ENCODE assay signal across 1 cellular context in the genomic region with DNA sequence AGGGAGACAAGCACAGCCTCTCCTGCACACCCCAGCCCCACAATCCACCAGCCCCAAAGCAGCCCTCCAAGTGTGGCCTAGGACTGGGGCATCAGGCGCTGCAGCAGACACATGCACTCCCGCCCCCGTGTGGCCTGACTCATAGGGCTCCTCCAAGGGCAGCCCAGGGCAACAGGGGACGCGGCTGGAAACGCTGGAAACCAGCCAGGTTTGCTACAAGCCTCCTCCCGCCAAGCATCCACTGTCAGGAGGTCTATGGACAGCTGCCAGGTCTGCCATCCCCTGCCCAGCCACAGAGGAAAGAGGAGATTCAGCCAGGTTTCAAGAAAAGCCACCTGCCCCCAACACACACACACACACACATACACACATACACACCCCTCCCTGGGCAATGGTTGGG.
TF ChIP-seq lines count a peak whose summit lies in the region.

No MANE protein-coding gene starts in this region.

TF ChIP-seq in HepG2, 621 proteins besides CTCF, POLR2A, EP300 and RAD21 (continued from another document and continues in another):
- TF ChIP-seq, protein P1, sequence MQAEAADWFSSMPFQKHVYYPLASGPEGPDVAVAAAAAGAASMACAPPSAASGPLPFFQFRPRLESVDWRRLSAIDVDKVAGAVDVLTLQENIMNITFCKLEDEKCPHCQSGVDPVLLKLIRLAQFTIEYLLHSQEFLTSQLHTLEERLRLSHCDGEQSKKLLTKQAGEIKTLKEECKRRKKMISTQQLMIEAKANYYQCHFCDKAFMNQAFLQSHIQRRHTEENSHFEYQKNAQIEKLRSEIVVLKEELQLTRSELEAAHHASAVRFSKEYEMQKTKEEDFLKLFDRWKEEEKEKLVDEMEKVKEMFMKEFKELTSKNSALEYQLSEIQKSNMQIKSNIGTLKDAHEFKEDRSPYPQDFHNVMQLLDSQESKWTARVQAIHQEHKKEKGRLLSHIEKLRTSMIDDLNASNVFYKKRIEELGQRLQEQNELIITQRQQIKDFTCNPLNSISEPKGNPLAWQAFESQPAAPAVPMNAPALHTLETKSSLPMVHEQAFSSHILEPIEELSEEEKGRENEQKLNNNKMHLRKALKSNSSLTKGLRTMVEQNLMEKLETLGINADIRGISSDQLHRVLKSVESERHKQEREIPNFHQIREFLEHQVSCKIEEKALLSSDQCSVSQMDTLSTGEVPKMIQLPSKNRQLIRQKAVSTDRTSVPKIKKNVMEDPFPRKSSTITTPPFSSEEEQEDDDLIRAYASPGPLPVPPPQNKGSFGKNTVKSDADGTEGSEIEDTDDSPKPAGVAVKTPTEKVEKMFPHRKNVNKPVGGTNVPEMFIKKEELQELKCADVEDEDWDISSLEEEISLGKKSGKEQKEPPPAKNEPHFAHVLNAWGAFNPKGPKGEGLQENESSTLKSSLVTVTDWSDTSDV (CRISPR knock-in tag; IDR thresholded peaks at IDR 0.05): no peak
- TF ChIP-seq, protein P2, sequence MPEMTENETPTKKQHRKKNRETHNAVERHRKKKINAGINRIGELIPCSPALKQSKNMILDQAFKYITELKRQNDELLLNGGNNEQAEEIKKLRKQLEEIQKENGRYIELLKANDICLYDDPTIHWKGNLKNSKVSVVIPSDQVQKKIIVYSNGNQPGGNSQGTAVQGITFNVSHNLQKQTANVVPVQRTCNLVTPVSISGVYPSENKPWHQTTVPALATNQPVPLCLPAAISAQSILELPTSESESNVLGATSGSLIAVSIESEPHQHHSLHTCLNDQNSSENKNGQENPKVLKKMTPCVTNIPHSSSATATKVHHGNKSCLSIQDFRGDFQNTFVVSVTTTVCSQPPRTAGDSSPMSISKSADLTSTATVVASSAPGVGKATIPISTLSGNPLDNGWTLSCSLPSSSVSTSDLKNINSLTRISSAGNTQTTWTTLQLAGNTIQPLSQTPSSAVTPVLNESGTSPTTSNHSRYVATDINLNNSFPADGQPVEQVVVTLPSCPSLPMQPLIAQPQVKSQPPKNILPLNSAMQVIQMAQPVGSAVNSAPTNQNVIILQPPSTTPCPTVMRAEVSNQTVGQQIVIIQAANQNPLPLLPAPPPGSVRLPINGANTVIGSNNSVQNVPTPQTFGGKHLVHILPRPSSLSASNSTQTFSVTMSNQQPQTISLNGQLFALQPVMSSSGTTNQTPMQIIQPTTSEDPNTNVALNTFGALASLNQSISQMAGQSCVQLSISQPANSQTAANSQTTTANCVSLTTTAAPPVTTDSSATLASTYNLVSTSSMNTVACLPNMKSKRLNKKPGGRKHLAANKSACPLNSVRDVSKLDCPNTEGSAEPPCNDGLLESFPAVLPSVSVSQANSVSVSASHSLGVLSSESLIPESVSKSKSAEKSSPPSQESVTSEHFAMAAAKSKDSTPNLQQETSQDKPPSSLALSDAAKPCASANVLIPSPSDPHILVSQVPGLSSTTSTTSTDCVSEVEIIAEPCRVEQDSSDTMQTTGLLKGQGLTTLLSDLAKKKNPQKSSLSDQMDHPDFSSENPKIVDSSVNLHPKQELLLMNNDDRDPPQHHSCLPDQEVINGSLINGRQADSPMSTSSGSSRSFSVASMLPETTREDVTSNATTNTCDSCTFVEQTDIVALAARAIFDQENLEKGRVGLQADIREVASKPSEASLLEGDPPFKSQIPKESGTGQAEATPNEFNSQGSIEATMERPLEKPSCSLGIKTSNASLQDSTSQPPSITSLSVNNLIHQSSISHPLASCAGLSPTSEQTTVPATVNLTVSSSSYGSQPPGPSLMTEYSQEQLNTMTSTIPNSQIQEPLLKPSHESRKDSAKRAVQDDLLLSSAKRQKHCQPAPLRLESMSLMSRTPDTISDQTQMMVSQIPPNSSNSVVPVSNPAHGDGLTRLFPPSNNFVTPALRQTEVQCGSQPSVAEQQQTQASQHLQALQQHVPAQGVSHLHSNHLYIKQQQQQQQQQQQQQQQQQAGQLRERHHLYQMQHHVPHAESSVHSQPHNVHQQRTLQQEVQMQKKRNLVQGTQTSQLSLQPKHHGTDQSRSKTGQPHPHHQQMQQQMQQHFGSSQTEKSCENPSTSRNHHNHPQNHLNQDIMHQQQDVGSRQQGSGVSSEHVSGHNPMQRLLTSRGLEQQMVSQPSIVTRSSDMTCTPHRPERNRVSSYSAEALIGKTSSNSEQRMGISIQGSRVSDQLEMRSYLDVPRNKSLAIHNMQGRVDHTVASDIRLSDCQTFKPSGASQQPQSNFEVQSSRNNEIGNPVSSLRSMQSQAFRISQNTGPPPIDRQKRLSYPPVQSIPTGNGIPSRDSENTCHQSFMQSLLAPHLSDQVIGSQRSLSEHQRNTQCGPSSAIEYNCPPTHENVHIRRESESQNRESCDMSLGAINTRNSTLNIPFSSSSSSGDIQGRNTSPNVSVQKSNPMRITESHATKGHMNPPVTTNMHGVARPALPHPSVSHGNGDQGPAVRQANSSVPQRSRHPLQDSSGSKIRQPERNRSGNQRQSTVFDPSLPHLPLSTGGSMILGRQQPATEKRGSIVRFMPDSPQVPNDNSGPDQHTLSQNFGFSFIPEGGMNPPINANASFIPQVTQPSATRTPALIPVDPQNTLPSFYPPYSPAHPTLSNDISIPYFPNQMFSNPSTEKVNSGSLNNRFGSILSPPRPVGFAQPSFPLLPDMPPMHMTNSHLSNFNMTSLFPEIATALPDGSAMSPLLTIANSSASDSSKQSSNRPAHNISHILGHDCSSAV (CRISPR knock-in tag; IDR thresholded peaks at IDR 0.05; ENCODE audit: borderline replicate concordance): no peak
- TF ChIP-seq ZNF224 (CRISPR knock-in tag; IDR thresholded peaks at IDR 0.05) (no peak), HHEX (CRISPR knock-in tag; IDR thresholded peaks at IDR 0.05) (no peak), ZNF83 (CRISPR knock-in tag; IDR thresholded peaks at IDR 0.05; ENCODE audit: borderline replicate concordance) (peak; percentile 69; the same call in 1 of the 2 replicates), ZNF333 (CRISPR knock-in tag; IDR thresholded peaks at IDR 0.05; ENCODE audit: borderline replicate concordance) (no peak), ZFP41 (CRISPR knock-in tag; IDR thresholded peaks at IDR 0.05; ENCODE audit: borderline replicate concordance) (no peak), ZNF660 (CRISPR knock-in tag; IDR thresholded peaks at IDR 0.05; ENCODE audit: borderline replicate concordance, low read depth) (no peak), ZNF383 (CRISPR knock-in tag; IDR thresholded peaks at IDR 0.05; ENCODE audit: borderline replicate concordance) (no peak), CC2D1A (CRISPR knock-in tag; IDR thresholded peaks at IDR 0.05) (no peak), FOXC1 (CRISPR knock-in tag; IDR thresholded peaks at IDR 0.05; ENCODE audit: borderline replicate concordance) (no peak), EHMT2 (IDR thresholded peaks at IDR 0.05; ENCODE audit: borderline replicate concordance, low read depth, low read length) (no peak), SMAD1 (CRISPR knock-in tag; IDR thresholded peaks at IDR 0.05; ENCODE audit: borderline replicate concordance, low read depth) (no peak), ZNF335 (CRISPR knock-in tag; IDR thresholded peaks at IDR 0.05) (no peak), ZNF850 (CRISPR knock-in tag; conservative IDR thresholded peaks at IDR 0.05) (no peak), ZNF441 (CRISPR knock-in tag; IDR thresholded peaks at IDR 0.05; ENCODE audit: borderline replicate concordance) (no peak), ZNF550 (CRISPR knock-in tag; IDR thresholded peaks at IDR 0.05; ENCODE audit: borderline replicate concordance) (no peak), ZNF720 (CRISPR knock-in tag; IDR thresholded peaks at IDR 0.05) (no peak), MTF1 (CRISPR knock-in tag; IDR thresholded peaks at IDR 0.05) (no peak), MIER2 (CRISPR knock-in tag; IDR thresholded peaks at IDR 0.05) (no peak), U2AF1 (optimal IDR thresholded peaks at IDR 0.05; ENCODE audit: low read depth, low read length) (no peak), MEIS2 (CRISPR knock-in tag; IDR thresholded peaks at IDR 0.05) (no peak), KDM6A (CRISPR knock-in tag; IDR thresholded peaks at IDR 0.05; ENCODE audit: low read depth) (no peak), ZNF557 (CRISPR knock-in tag; IDR thresholded peaks at IDR 0.05) (no peak), SRSF1 (optimal IDR thresholded peaks at IDR 0.05; ENCODE audit: low read depth, low read length) (no peak), MAF1 (CRISPR knock-in tag; IDR thresholded peaks at IDR 0.05; ENCODE audit: borderline replicate concordance) (no peak), NFYC (CRISPR knock-in tag; IDR thresholded peaks at IDR 0.05) (no peak), HOXA9 (CRISPR knock-in tag; IDR thresholded peaks at IDR 0.05; ENCODE audit: borderline replicate concordance) (no peak), ELF3 (CRISPR knock-in tag; IDR thresholded peaks at IDR 0.05) (no peak), EED (CRISPR knock-in tag; IDR thresholded peaks at IDR 0.05) (no peak), CREM (IDR thresholded peaks at IDR 0.05) (no peak), CREM (CRISPR knock-in tag; IDR thresholded peaks at IDR 0.05) (no peak), NR2F1 (CRISPR knock-in tag; IDR thresholded peaks at IDR 0.05) (no peak), ZNF10 (CRISPR knock-in tag; IDR thresholded peaks at IDR 0.05; ENCODE audit: borderline replicate concordance, low read depth) (no peak), ZNF24 (IDR thresholded peaks at IDR 0.05) (no peak), MYNN (CRISPR knock-in tag; IDR thresholded peaks at IDR 0.05; ENCODE audit: low read depth) (no peak), KDM5B (CRISPR knock-in tag; IDR thresholded peaks at IDR 0.05; ENCODE audit: borderline replicate concordance) (no peak; the same call in 1 of the 2 replicates)
- TF ChIP-seq, protein P3, sequence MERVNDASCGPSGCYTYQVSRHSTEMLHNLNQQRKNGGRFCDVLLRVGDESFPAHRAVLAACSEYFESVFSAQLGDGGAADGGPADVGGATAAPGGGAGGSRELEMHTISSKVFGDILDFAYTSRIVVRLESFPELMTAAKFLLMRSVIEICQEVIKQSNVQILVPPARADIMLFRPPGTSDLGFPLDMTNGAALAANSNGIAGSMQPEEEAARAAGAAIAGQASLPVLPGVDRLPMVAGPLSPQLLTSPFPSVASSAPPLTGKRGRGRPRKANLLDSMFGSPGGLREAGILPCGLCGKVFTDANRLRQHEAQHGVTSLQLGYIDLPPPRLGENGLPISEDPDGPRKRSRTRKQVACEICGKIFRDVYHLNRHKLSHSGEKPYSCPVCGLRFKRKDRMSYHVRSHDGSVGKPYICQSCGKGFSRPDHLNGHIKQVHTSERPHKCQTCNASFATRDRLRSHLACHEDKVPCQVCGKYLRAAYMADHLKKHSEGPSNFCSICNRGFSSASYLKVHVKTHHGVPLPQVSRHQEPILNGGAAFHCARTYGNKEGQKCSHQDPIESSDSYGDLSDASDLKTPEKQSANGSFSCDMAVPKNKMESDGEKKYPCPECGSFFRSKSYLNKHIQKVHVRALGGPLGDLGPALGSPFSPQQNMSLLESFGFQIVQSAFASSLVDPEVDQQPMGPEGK (CRISPR knock-in tag; IDR thresholded peaks at IDR 0.05): peak; percentile 45
- TF ChIP-seq, protein P4, sequence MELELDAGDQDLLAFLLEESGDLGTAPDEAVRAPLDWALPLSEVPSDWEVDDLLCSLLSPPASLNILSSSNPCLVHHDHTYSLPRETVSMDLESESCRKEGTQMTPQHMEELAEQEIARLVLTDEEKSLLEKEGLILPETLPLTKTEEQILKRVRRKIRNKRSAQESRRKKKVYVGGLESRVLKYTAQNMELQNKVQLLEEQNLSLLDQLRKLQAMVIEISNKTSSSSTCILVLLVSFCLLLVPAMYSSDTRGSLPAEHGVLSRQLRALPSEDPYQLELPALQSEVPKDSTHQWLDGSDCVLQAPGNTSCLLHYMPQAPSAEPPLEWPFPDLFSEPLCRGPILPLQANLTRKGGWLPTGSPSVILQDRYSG (CRISPR knock-in tag; IDR thresholded peaks at IDR 0.05): no peak
- TF ChIP-seq, protein P5, sequence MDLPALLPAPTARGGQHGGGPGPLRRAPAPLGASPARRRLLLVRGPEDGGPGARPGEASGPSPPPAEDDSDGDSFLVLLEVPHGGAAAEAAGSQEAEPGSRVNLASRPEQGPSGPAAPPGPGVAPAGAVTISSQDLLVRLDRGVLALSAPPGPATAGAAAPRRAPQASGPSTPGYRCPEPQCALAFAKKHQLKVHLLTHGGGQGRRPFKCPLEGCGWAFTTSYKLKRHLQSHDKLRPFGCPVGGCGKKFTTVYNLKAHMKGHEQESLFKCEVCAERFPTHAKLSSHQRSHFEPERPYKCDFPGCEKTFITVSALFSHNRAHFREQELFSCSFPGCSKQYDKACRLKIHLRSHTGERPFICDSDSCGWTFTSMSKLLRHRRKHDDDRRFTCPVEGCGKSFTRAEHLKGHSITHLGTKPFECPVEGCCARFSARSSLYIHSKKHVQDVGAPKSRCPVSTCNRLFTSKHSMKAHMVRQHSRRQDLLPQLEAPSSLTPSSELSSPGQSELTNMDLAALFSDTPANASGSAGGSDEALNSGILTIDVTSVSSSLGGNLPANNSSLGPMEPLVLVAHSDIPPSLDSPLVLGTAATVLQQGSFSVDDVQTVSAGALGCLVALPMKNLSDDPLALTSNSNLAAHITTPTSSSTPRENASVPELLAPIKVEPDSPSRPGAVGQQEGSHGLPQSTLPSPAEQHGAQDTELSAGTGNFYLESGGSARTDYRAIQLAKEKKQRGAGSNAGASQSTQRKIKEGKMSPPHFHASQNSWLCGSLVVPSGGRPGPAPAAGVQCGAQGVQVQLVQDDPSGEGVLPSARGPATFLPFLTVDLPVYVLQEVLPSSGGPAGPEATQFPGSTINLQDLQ (CRISPR knock-in tag; IDR thresholded peaks at IDR 0.05): no peak
- TF ChIP-seq, protein P6, sequence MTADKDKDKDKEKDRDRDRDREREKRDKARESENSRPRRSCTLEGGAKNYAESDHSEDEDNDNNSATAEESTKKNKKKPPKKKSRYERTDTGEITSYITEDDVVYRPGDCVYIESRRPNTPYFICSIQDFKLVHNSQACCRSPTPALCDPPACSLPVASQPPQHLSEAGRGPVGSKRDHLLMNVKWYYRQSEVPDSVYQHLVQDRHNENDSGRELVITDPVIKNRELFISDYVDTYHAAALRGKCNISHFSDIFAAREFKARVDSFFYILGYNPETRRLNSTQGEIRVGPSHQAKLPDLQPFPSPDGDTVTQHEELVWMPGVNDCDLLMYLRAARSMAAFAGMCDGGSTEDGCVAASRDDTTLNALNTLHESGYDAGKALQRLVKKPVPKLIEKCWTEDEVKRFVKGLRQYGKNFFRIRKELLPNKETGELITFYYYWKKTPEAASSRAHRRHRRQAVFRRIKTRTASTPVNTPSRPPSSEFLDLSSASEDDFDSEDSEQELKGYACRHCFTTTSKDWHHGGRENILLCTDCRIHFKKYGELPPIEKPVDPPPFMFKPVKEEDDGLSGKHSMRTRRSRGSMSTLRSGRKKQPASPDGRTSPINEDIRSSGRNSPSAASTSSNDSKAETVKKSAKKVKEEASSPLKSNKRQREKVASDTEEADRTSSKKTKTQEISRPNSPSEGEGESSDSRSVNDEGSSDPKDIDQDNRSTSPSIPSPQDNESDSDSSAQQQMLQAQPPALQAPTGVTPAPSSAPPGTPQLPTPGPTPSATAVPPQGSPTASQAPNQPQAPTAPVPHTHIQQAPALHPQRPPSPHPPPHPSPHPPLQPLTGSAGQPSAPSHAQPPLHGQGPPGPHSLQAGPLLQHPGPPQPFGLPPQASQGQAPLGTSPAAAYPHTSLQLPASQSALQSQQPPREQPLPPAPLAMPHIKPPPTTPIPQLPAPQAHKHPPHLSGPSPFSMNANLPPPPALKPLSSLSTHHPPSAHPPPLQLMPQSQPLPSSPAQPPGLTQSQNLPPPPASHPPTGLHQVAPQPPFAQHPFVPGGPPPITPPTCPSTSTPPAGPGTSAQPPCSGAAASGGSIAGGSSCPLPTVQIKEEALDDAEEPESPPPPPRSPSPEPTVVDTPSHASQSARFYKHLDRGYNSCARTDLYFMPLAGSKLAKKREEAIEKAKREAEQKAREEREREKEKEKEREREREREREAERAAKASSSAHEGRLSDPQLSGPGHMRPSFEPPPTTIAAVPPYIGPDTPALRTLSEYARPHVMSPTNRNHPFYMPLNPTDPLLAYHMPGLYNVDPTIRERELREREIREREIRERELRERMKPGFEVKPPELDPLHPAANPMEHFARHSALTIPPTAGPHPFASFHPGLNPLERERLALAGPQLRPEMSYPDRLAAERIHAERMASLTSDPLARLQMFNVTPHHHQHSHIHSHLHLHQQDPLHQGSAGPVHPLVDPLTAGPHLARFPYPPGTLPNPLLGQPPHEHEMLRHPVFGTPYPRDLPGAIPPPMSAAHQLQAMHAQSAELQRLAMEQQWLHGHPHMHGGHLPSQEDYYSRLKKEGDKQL (CRISPR knock-in tag; IDR thresholded peaks at IDR 0.05; ENCODE audit: low read depth): no peak
